Comparison of ENCODE assay signal across 11 cellular contexts in the genomic region with DNA sequence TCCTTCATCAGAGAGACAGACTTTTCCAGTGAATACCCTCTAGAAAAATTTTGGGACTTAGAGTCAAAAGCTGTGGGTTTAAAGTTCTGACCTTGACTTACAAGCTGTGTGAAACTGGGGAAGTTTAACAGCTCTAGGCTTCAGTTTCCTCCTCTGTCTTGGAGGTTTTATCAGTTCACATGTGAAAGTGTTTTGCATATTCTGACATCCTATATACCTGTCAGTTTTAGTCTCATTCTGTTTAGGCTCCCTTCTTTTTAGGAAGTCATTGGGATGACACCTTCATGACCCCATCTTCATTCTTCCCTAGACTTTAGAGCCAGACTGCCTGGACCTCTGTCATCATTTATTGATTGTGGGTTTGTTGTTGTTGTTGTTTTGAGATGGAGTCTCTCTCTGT. TPM values are rescaled to one million over a fixed set of nuclear protein-coding genes. Genes with fewer than 3 reads are reported as not detected.
DNase-seq lines count a peak whose midpoint lies in the region; ATAC-seq and TF ChIP-seq lines count a peak whose summit lies in the region.
"Had no signal": no experiment of that assay in that cellular context is flagged by ENCODE, and none has a peak within 500 bp of the region (broad histone marks: within the 10 kb centered on the region; RNA-seq: fewer than 3 reads in every experiment).

No MANE protein-coding gene starts in this region.

- no peaks in the 10 kb centered on the region for H3K9me2 ChIP-seq in MM.1S (replicated peaks; ENCODE audit: insufficient read depth, low read length)

- peak overlapping the region; percentile 0; the same call in 1 of the 2 replicates for H3K9ac ChIP-seq in MM.1S (ENCODE audit: low read length)

- H3K4me3 Mint-ChIP-seq in naive B cell = peak overlapping the region in 1 of 8 donors; percentile 28

- peak overlapping the region in 5 of 6 donors; percentile 33 to 86 (median 80) for H3K27ac Mint-ChIP-seq in naive B cell

- H4K20me1 ChIP-seq in MM.1S (ENCODE audit: insufficient read depth, low read length) = no peaks in the 10 kb centered on the region

- no peaks in the 10 kb centered on the region for H3K36me3 ChIP-seq in MM.1S (replicated peaks; ENCODE audit: insufficient read depth, low read length)

- ATAC-seq in GM19043 (IDR thresholded peaks at IDR 0.05; ENCODE audit: low read depth, unreplicated experiment) (peak; percentile 50), naive B cell (ENCODE audit: low read depth in 2 of 2) (peak; percentile 60 to 67), HG03097 (IDR thresholded peaks at IDR 0.05; ENCODE audit: low FRiP score, unreplicated experiment) (no peak)

- peaks cover 55% of the 10 kb centered on the region for H3K4me1 ChIP-seq in MM.1S (ENCODE audit: low read length)

- peaks cover 72 to 86% (median 75%) of the 10 kb centered on the region in 3 donors for H3K4me1 Mint-ChIP-seq in naive B cell

- no peaks in the 10 kb centered on the region for H3K9me3 ChIP-seq in MM.1S (replicated peaks; ENCODE audit: insufficient read depth, low read length)

- TF ChIP-seq CTCF in MM.1S (IDR thresholded peaks at IDR 0.05; ENCODE audit: low read length) = no peak

- H3K36me3 Mint-ChIP-seq in naive B cell = no peaks in the 10 kb centered on the region

- H3K4me3 ChIP-seq in GM08714 (ENCODE audit: low read length) (peak overlapping the region; percentile 8; the same call in 1 of the 2 replicates), MM.1S (ENCODE audit: low read length) (peak overlapping the region; percentile 24; the same call in 1 of the 2 replicates)

- H3K79me2 ChIP-seq in MM.1S (ENCODE audit: low read length) = peaks cover 12% of the 10 kb centered on the region; the same call in 1 of the 2 replicates

- H3K27me3 Mint-ChIP-seq in naive B cell = no peaks in the 10 kb centered on the region

- DNase-seq in MM.1S (peak; percentile 77), naive B cell (no peak), NCI-H2196 treated with DMSO at 0.1 percent for 48 hours (lab: John Stamatoyannopoulos, UW; ENCODE audit: unreplicated experiment) (no peak), NCI-H2029 treated with DMSO at 0.1 percent for 48 hours (lab: John Stamatoyannopoulos, UW) (no peak), NCI-H2171 (lab: John Stamatoyannopoulos, UW) (no peak)
- DNase-seq: activated naive CD4-positive, alpha-beta T cell treated with Interleukin-2 at 50 U/mL for 16 hours; NCI-H2029; stimulated activated CD4-positive, alpha-beta T cell treated with anti-CD3 and anti-CD28 coated beads, Interleukin-4, amount 100 ng/mL, for 24 hours had no signal

- peak overlapping the region; percentile 72 for H3K4me2 ChIP-seq in MM.1S (ENCODE audit: low read depth, low read length)

- no peaks in the 10 kb centered on the region for H3K27me3 ChIP-seq in MM.1S (replicated peaks; ENCODE audit: insufficient read depth, low read length)

- 0 out of 2 replicates have a peak overlapping the region, but pooled peaks have one; percentile 7 for H2AFZ ChIP-seq in MM.1S (ENCODE audit: low read length)

- H3K9me3 Mint-ChIP-seq in naive B cell = no peaks in the 10 kb centered on the region

- H3F3A ChIP-seq in MM.1S (ENCODE audit: insufficient read depth, low read length) = peaks cover 31% of the 10 kb centered on the region

- peak overlapping the region; percentile 51; the same call in 1 of the 2 replicates for H3K27ac ChIP-seq in MM.1S (ENCODE audit: low read length)

RNA-seq across cellular contexts. Expression of a gene that starts 44.4 kb away (rescaled TPM):
- polyA plus RNA-seq in naive B cell (ENCODE audit: low read depth in 6 of 6) = 10 to 100 TPM; 18.8 to 42.5 (median 32.3) TPM
